Comparison of ENCODE assay signal across 2 cellular contexts in the genomic region with DNA sequence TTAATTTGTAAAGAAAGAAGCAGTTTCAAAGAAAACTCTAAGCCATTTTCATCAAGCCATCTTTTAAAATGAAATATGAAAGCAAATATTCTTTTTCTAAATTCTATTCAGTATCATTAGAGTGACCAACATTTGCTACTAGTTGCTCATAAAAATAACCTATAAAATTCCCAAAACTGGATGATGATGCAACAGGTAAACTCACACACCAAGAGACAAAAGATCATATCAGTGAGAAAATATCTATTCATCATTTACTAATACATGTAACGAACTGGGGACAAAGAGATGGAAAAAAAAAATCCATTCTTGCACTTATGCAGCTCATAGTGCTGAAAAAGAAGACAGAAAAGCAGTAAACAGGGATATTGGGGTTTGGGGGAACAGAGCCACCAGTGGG.
TF ChIP-seq lines count a peak whose summit lies in the region.

No MANE protein-coding gene starts in this region.

TF ChIP-seq in HepG2, 621 proteins besides CTCF, POLR2A, EP300 and RAD21:
- TF ChIP-seq KDM3A (CRISPR knock-in tag; IDR thresholded peaks at IDR 0.05; ENCODE audit: low read depth) (no peak), ATF7 (IDR thresholded peaks at IDR 0.05) (peak; percentile 21; the same call in 1 of the 2 replicates), ATF7 (CRISPR knock-in tag; IDR thresholded peaks at IDR 0.05) (no peak), CEBPB (IDR thresholded peaks at IDR 0.05; ENCODE audit: borderline replicate concordance, low read depth, low read length) (0 out of 2 replicates have a peak, but pooled peaks have one; percentile 10), KDM5A (IDR thresholded peaks at IDR 0.05; ENCODE audit: borderline replicate concordance, low read length) (no peak)

TF ChIP-seq in IMR-90, 13 proteins besides CTCF, POLR2A, EP300 and RAD21:
- TF ChIP-seq SMC3 (IDR thresholded peaks at IDR 0.05; ENCODE audit: low read depth, low read length) (no peak), ELK1 (IDR thresholded peaks at IDR 0.05; ENCODE audit: borderline replicate concordance, low read depth, low read length) (no peak), BHLHE40 (IDR thresholded peaks at IDR 0.05; ENCODE audit: low read depth, low read length) (no peak), CEBPB (IDR thresholded peaks at IDR 0.05; ENCODE audit: low read depth, low read length) (peak; percentile 54; the same call in 1 of the 2 replicates)
TF ChIP-seq in IMR-90: peak in this region for 1.
